Comparison of ENCODE assay signal across 8 cellular contexts in genomic region chr20:45469336-45470261, GRCh38. TPM values are rescaled to one million over a fixed set of nuclear protein-coding genes. Genes with fewer than 3 reads are reported as not detected.
DNase-seq lines count a peak whose midpoint lies in the region; ATAC-seq and TF ChIP-seq lines count a peak whose summit lies in the region.

TSS of gene WFDC2 (plus strand) at chr20:45469753. CDS start at chr20:45469782, 29 bp downstream.

- peaks cover 16% of the 10 kb centered on the region for H3K27me3 Mint-ChIP-seq in activated T-cell treated with anti-CD3 and anti-CD28 coated beads, Interleukin-2, amount 50 U/mL, for 72 hours (ENCODE audit: low read depth)
- H3K27me3 Mint-ChIP-seq in T-cell (peaks cover 51 to 56% of the 10 kb centered on the region in 2 donors), progenitor cell of endocrine pancreas (no peaks in the 10 kb centered on the region)

- POLR2A ChIA-PET in T-cell (lab: Charles Lee) = no interaction called here

- TF ChIP-seq CTCF in cardiac muscle cell (IDR thresholded peaks at IDR 0.05; ENCODE audit: low read depth, low read length) = no peak
- TF ChIP-seq CTCF in progenitor cell of endocrine pancreas (IDR thresholded peaks at IDR 0.05; ENCODE audit: unreplicated experiment) = peak; percentile 39

- no peak within 1 kb of the TSS for H3K27ac ChIP-seq in cardiac muscle cell

- H3K9me3 Mint-ChIP-seq in activated T-cell treated with anti-CD3 and anti-CD28 coated beads, Interleukin-2, amount 50 U/mL, for 72 hours = no peaks in the 10 kb centered on the region
- H3K9me3 Mint-ChIP-seq in T-cell = no peaks in the 10 kb centered on the region
- peaks cover 7% of the 10 kb centered on the region for H3K9me3 Mint-ChIP-seq in progenitor cell of endocrine pancreas (ENCODE audit: low read depth)

- H3K36me3 ChIP-seq in cardiac muscle cell = no peaks in the 10 kb centered on the region

- H3K4me1 ChIP-seq in cardiac muscle cell (ENCODE audit: low read depth) = peaks cover 4% of the 10 kb centered on the region

- no peaks in the 10 kb centered on the region for H3K36me3 Mint-ChIP-seq in activated T-cell treated with anti-CD3 and anti-CD28 coated beads, Interleukin-2, amount 50 U/mL, for 72 hours (ENCODE audit: insufficient read depth in 2 of 2)
- H3K36me3 Mint-ChIP-seq in T-cell (no peaks in the 10 kb centered on the region), progenitor cell of endocrine pancreas (ENCODE audit: insufficient read depth) (peaks cover 12% of the 10 kb centered on the region)

- DNase-seq in activated T-cell treated with anti-CD3 and anti-CD28 coated beads, Interleukin-2, amount 50 U/mL, for 72 hours = peak; percentile 8 to 10
- no peak for DNase-seq in activated T-cell treated with anti-CD3 and anti-CD28 coated beads for 4 hours
- DNase-seq in T-cell = peak in 1 of 34 experiments; percentile 2
- DNase-seq in cardiac muscle cell (ENCODE audit: low read depth in 1 of 2, low spot score in 1 of 2) = peak in 1 of 2 donors; percentile 13
- DNase-seq in progenitor cell of endocrine pancreas (ENCODE audit: low spot score, unreplicated experiment) = peak; percentile 55
- no peak for DNase-seq in middle frontal gyrus (ENCODE audit: extremely low spot score, low spot score)
- DNase-seq in NAMALWA (ENCODE audit: low spot score) = no peak

- peak; percentile 43 for ATAC-seq in activated T-cell treated with anti-CD3 and anti-CD28 coated beads, Interleukin-2, amount 50 U/mL, for 72 hours (replicated peaks in 1 of 2)
- peak in 3 of 4 experiments; percentile 30 to 37 (median 31) for ATAC-seq in T-cell (replicated peaks in 1 of 4)
- ATAC-seq in HG02981 (IDR thresholded peaks at IDR 0.05; ENCODE audit: unreplicated experiment) = no peak

- no peaks in the 10 kb centered on the region for H3K4me1 Mint-ChIP-seq in activated T-cell treated with anti-CD3 and anti-CD28 coated beads, Interleukin-2, amount 50 U/mL, for 72 hours (ENCODE audit: low read depth)
- H3K4me1 Mint-ChIP-seq in T-cell (peaks cover 0 to 13% (median 13%) of the 10 kb centered on the region in 3 donors), progenitor cell of endocrine pancreas (ENCODE audit: low read depth) (peaks cover 36% of the 10 kb centered on the region)

- H3K4me3 ChIP-seq in cardiac muscle cell = peak within 1 kb of the TSS; percentile 41

- H3K27me3 ChIP-seq in cardiac muscle cell = peaks cover 35% of the 10 kb centered on the region

- CTCF ChIA-PET in T-cell (lab: Charles Lee) = no interaction called here

- H3K27ac Mint-ChIP-seq in activated T-cell treated with anti-CD3 and anti-CD28 coated beads, Interleukin-2, amount 50 U/mL, for 72 hours = no peak within 1 kb of the TSS
- H3K27ac Mint-ChIP-seq in T-cell = no peak within 1 kb of the TSS
- H3K27ac Mint-ChIP-seq in progenitor cell of endocrine pancreas = peak within 1 kb of the TSS; percentile 94

- H3K4me3 Mint-ChIP-seq in activated T-cell treated with anti-CD3 and anti-CD28 coated beads, Interleukin-2, amount 50 U/mL, for 72 hours = peak within 1 kb of the TSS; percentile 68 to 73
- H3K4me3 Mint-ChIP-seq in T-cell (peak within 1 kb of the TSS; percentile 57 to 61 (median 59)), progenitor cell of endocrine pancreas (ENCODE audit: low read depth) (peak within 1 kb of the TSS; percentile 82)

- no peaks in the 10 kb centered on the region for H3K9me3 ChIP-seq in cardiac muscle cell (ENCODE audit: low read depth)

RNA-seq across cellular contexts. Expression of gene WFDC2, which starts in this region (rescaled TPM):
- 1 to 10 TPM; 1.2 to 1.8 TPM for total RNA-seq in activated T-cell treated with anti-CD3 and anti-CD28 coated beads, Interleukin-2, amount 50 U/mL, for 72 hours
- 1 to 10 TPM in 1 of 5 donors, under 1 TPM in 1, not detected in 3; 0.56 to 1.7 TPM for total RNA-seq in T-cell
- total RNA-seq in cardiac muscle cell = 0.95 and 3.0 TPM in 2 replicates
- polyA plus RNA-seq in cardiac muscle cell = 7.5 and 8.5 TPM in 2 replicates
- 161 and 188 TPM in 2 replicates for total RNA-seq in progenitor cell of endocrine pancreas

Comparison
In these comparisons a context has a peak if more than half of its experiments do, and no peak if none do; other contexts are left out.
1. RNA of gene WFDC2 (total RNA-seq): 161 to 188 TPM in progenitor cell of endocrine pancreas; 1.2 to 1.8 TPM in activated T-cell treated with anti-CD3 and anti-CD28 coated beads, Interleukin-2, amount 50 U/mL, for 72 hours, 0.95 to 3.0 TPM in cardiac muscle cell and 0.56 to 1.7 TPM in T-cell; every median in the first group is over 10 times any median in the second.
2. DNase-seq: peak in activated T-cell treated with anti-CD3 and anti-CD28 coated beads, Interleukin-2, amount 50 U/mL, for 72 hours (2 of 2) and progenitor cell of endocrine pancreas (single experiment); none in activated T-cell treated with anti-CD3 and anti-CD28 coated beads for 4 hours (single experiment), middle frontal gyrus (single experiment) and NAMALWA (single experiment).
3. Peak in every context shown above with its lines, with median percentiles within 50 percentile points of each other: H3K4me3 Mint-ChIP-seq.